In the genomic region with DNA sequence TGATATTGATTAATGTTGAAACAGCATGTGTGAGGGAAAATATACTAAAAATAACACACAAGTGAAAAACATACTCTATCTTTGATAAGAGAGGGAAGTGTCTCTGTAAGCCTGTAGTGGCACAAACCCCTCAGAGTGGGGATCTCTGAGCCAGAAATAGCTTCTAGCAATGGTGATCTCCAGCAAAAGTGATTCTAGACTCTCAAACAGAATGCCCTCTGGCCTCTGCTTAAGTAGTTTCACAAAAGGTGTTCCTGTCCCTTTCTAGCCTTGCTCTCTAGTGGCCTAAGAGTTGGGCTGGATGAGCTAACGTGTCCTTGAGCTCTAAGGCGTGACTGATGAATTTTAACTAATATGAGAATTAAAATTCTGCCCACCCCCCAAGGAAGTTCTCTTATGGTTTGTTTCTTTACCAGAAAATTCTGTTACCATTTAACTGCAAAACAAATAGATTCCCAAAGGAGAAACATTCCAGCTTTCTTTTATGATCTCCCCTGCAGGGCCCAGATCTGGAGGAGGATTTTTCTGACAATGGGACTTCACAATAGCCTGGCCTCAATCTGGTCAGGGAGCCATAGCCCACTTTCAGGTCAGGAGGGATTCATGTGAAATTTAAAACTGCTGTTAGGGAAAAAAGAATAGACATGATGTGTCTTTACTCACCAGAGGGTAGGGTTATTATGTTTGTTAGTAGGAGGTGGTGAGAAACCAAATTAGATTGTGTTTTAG, we compare ENCODE assay signal across 21 cellular contexts.
DNase-seq lines count a peak whose midpoint lies in the region; ATAC-seq and TF ChIP-seq lines count a peak whose summit lies in the region.
"Had no signal": no experiment of that assay in that cellular context is flagged by ENCODE, and none has a peak within 500 bp of the region (broad histone marks: within the 10 kb centered on the region; RNA-seq: fewer than 3 reads in every experiment).

No MANE protein-coding gene starts in this region.

- H3K4me2 ChIP-seq in osteoblast (ENCODE audit: insufficient read depth, low read length) = no peak overlapping the region

- no peaks in the 10 kb centered on the region for H3K4me1 ChIP-seq in osteoblast (ENCODE audit: insufficient read depth, low read length)
- H3K4me1 ChIP-seq in testis = peaks cover 11% of the 10 kb centered on the region

- TF ChIP-seq CTCF in osteoblast (IDR thresholded peaks at IDR 0.05; ENCODE audit: extremely low read depth, low read depth, low read length) (no peak), testis (IDR thresholded peaks at IDR 0.05) (no peak)

- H3K27ac ChIP-seq in osteoblast (ENCODE audit: low read depth, low read length) (no peak overlapping the region), testis (no peak overlapping the region)

- H3K27me3 ChIP-seq in osteoblast (ENCODE audit: insufficient read depth, low read length) (no peaks in the 10 kb centered on the region), testis (no peaks in the 10 kb centered on the region)
- H3K27me3 ChIP-seq: BE2C had no signal

- H4K20me1 ChIP-seq in osteoblast (ENCODE audit: insufficient read depth, low read length) = peaks cover 2% of the 10 kb centered on the region

- H3K9me3 ChIP-seq in osteoblast (ENCODE audit: low read depth, low read length) = no peaks in the 10 kb centered on the region
- no peaks in the 10 kb centered on the region for H3K9me3 ChIP-seq in testis
- H3K9me3 ChIP-seq: BE2C had no signal

- peak; percentile 56 for DNase-seq in NCI-H345 (lab: John Stamatoyannopoulos, UW)
- DNase-seq in NCI-H345 treated with DMSO at 0.1 percent for 48 hours (lab: John Stamatoyannopoulos, UW; ENCODE audit: unreplicated experiment) = no peak
- DNase-seq in NCI-H2227 (lab: John Stamatoyannopoulos, UW; ENCODE audit: unreplicated experiment) = peak; percentile 66
- DNase-seq in left cardiac atrium = no peak
- DNase-seq in osteoblast (ENCODE audit: insufficient read length, low spot score, missing footprints) = peak; percentile 72
- no peak for DNase-seq in testis
- DNase-seq in posterior vena cava (ENCODE audit: low spot score) = no peak
- no peak for DNase-seq in cortex of kidney (lab: John Stamatoyannopoulos, UW)
- DNase-seq: activated CD8-positive, alpha-beta T cell treated with anti-CD3 and anti-CD28 coated beads, Interleukin-2, amount 10 ng/mL, durations not matched to agents 7 days and 5 days; activated gamma-delta T cell; activated naive CD8-positive, alpha-beta T cell treated with anti-CD3 and anti-CD28 coated beads, Interleukin-2, amount 50 U/mL, for 24 hours; activated T-cell treated with anti-CD3 and anti-CD28 coated beads, Interleukin-2, amount 50 U/mL, for 1 hour; BE2C; effector CD4-positive, alpha-beta T cell; foreskin fibroblast; hypothalamus; mammary epithelial cell; NCI-H1930; NCI-H510A; stimulated activated CD4-positive, alpha-beta T cell treated with anti-CD3 and anti-CD28 coated beads, Interleukin-4, amount 100 ng/mL, for 1 hour had no signal

- H3K4me3 ChIP-seq in osteoblast (ENCODE audit: insufficient read depth, low read length) (no peak overlapping the region), testis (no peak overlapping the region)

- H3K79me2 ChIP-seq in osteoblast (ENCODE audit: insufficient read depth, low read length) = peaks cover 2% of the 10 kb centered on the region

- H2AFZ ChIP-seq in osteoblast (ENCODE audit: low read length) = no peak overlapping the region

- intact Hi-C loops in left cardiac atrium (cut with DNase I) (no loop called here), testis (cut with DNase I; ENCODE audit: low total_unique reads) (no loop called here), posterior vena cava (cut with DNase I) (no loop called here)

- peak; percentile 72 to 76 for ATAC-seq in left cardiac atrium
- ATAC-seq: activated CD8-positive, alpha-beta T cell treated with anti-CD3 and anti-CD28 coated beads, Interleukin-2, amount 10 ng/mL, durations not matched to agents 7 days and 5 days; activated naive CD8-positive, alpha-beta T cell treated with anti-CD3 and anti-CD28 coated beads, Interleukin-2, amount 50 U/mL, for 24 hours; stimulated activated memory B cell treated with anti-CD40 and anti-IgM and Interleukin-4, amounts not matched to agents 10 μg/mL and 1 μg/mL and 100 μg/mL, for 72 hours had no signal

- no peak for TF ChIP-seq POLR2A in testis (IDR thresholded peaks at IDR 0.05)

- H3K36me3 ChIP-seq in osteoblast (ENCODE audit: insufficient read depth, low read length) (no peaks in the 10 kb centered on the region), testis (ENCODE audit: low read depth, missing control alignments) (no peaks in the 10 kb centered on the region)
- H3K36me3 ChIP-seq: BE2C had no signal

- 64 to 74% methylated on average over 2 of the region's 2 CpGs for WGBS in testis, 2 donors

Comparison
In these comparisons a context has a peak if more than half of its experiments do, and no peak if none do; other contexts are left out.
1. DNase-seq: peak in NCI-H345 (single experiment), NCI-H2227 (single experiment) and osteoblast (single experiment); none in NCI-H345 treated with DMSO at 0.1 percent for 48 hours (single experiment), left cardiac atrium (single experiment), testis (single experiment), posterior vena cava (single experiment) and cortex of kidney (single experiment).